9 cellular contexts compared by ENCODE assay signal in genomic region chr19:40192758-40193586, GRCh38. TPM values are rescaled to one million over a fixed set of nuclear protein-coding genes. Genes with fewer than 3 reads are reported as not detected.
DNase-seq lines count a peak whose midpoint lies in the region; FAIRE-seq and TF ChIP-seq lines count a peak whose summit lies in the region.
"Had no signal": no experiment of that assay in that cellular context is flagged by ENCODE, and none has a peak within 500 bp of the region (broad histone marks: within the 10 kb centered on the region; RNA-seq: fewer than 3 reads in every experiment).

No MANE protein-coding gene starts in this region.

- H3K9me3 ChIP-seq in HUES64 (ENCODE audit: insufficient read depth, low read depth, low read length): no peaks in the 10 kb centered on the region

- H3K27ac ChIP-seq in HUES64 (ENCODE audit: low read depth, low read length): no peak overlapping the region
- H3K27ac ChIP-seq in caudate nucleus (ENCODE audit: low read depth, low read length): peak overlapping the region; percentile 11

- intact Hi-C loops in CD14-positive monocyte (cut with micrococcal nuclease): no loop called here

- H3K27ac Mint-ChIP-seq in CD14-positive monocyte (no peak overlapping the region), nephron (peak overlapping the region in 2 of 3 experiments; percentile 21 to 32)

- H3K9ac ChIP-seq in HUES64 (ENCODE audit: low read depth, low read length): no peak overlapping the region

- H3K4me1 Mint-ChIP-seq in CD14-positive monocyte (peaks cover 30% of the 10 kb centered on the region), nephron (peaks cover 7% of the 10 kb centered on the region)

- no peak for FAIRE-seq in D721Med (lab: Jason Lieb, UNC)

- H3K4me3 Mint-ChIP-seq in CD14-positive monocyte: peak overlapping the region; percentile 53 to 67
- H3K4me3 Mint-ChIP-seq in nephron: peak overlapping the region; percentile 71 to 76 (median 76)

- no peak for DNase-seq in CD14-positive monocyte (ENCODE audit: low spot score)
- DNase-seq in caudate nucleus (lab: John Stamatoyannopoulos, UW): peak in 1 of 61 donors; percentile 10
- no peak for DNase-seq in COR-L47 (lab: John Stamatoyannopoulos, UW)
- DNase-seq in D721Med (ENCODE audit: insufficient read length, low spot score): no peak
- no peak for DNase-seq in NCI-H69 (lab: John Stamatoyannopoulos, UW)
- DNase-seq in NCI-H1694 (lab: John Stamatoyannopoulos, UW): no peak
- DNase-seq: cortex of kidney had no signal

- H3K36me3 ChIP-seq in HUES64 (ENCODE audit: insufficient read depth, low read length): no peaks in the 10 kb centered on the region

- H3K27me3 ChIP-seq in HUES64 (ENCODE audit: insufficient read depth, low read length): no peaks in the 10 kb centered on the region; the same call in 1 of the 2 replicates

- 48% methylated on average over 5 of the region's 5 CpGs for WGBS in HUES64

- TF ChIP-seq CTCF in CD14-positive monocyte (IDR thresholded peaks at IDR 0.05): no peak
- no peak for TF ChIP-seq CTCF in nephron (IDR thresholded peaks at IDR 0.05; ENCODE audit: unreplicated experiment in 3 of 3)
- no peak for TF ChIP-seq CTCF in D721Med (IDR thresholded peaks at IDR 0.05; ENCODE audit: insufficient read depth, missing control alignments)

- H3K27me3 Mint-ChIP-seq in CD14-positive monocyte (ENCODE audit: low read depth in 3 of 3) (peaks cover 6 to 22% (median 13%) of the 10 kb centered on the region in 3 donors), nephron (ENCODE audit: low read depth) (peaks cover 3% of the 10 kb centered on the region)

- H3K36me3 Mint-ChIP-seq in CD14-positive monocyte (peaks cover 0 to 2% of the 10 kb centered on the region in 2 donors), nephron (ENCODE audit: low read depth) (peaks cover 2% of the 10 kb centered on the region)

- peak overlapping the region; percentile 1; the same call in 1 of the 2 replicates for H3K4me3 ChIP-seq in HUES64 (ENCODE audit: low read length)

- H3K9me3 Mint-ChIP-seq in CD14-positive monocyte (peaks cover 0 to 1% (median 0%) of the 10 kb centered on the region in 7 donors), nephron (no peaks in the 10 kb centered on the region)

- H3K4me1 ChIP-seq in HUES64 (ENCODE audit: insufficient read depth, low read length): no peaks in the 10 kb centered on the region

RNA-seq across cellular contexts. Expression of gene MAP3K10, which starts 1.7 kb away (rescaled TPM):
- polyA plus RNA-seq in CD14-positive monocyte: under 1 TPM in 1 of 2 donors, not detected in 1; 0.05 TPM
- 10.2 TPM for polyA plus RNA-seq in HUES64 (2013, experiment 1 of 2)
- polyA plus RNA-seq in HUES64 (2013, experiment 2 of 2): 11.0 TPM

RNA-seq across cellular contexts. Expression of gene TTC9B, which starts 25.2 kb away (rescaled TPM):
- polyA plus RNA-seq in CD14-positive monocyte: not detected
- polyA plus RNA-seq in HUES64 (2013, experiment 1 of 2): 0.20 TPM
- polyA plus RNA-seq in HUES64 (2013, experiment 2 of 2): not detected

RNA-seq across cellular contexts. Expression of gene CCNP, which starts 33.5 kb away (rescaled TPM):
- not detected for polyA plus RNA-seq in CD14-positive monocyte
- polyA plus RNA-seq in HUES64 (2013, experiment 1 of 2): not detected
- not detected for polyA plus RNA-seq in HUES64 (2013, experiment 2 of 2)

Comparison
In these comparisons a context has a peak if more than half of its experiments do, and no peak if none do; other contexts are left out.
1. H3K27ac Mint-ChIP-seq: peak in nephron (2 of 3); none in CD14-positive monocyte (0 of 7).